9 cellular contexts compared by ENCODE assay signal in the genomic region with DNA sequence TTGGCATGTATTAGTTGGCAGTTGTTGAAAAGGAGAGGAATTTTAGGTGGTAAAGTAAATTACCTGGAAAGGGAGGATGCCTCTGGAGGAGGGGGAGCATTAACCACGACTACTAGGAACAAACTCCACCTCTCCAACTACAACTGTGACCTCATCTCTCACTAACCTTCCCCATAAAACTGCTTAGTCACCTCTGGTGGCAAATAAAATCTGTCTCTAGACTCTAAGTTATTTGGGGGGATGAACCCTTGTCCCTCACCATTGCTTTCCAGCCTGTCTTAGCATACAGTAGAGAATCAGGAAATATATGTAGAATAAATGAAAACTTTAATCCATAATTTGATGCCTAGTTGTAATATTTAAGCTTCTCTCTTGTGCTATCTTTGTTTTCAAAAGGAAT. TPM values are rescaled to one million over a fixed set of nuclear protein-coding genes. Genes with fewer than 3 reads are reported as not detected.
DNase-seq lines count a peak whose midpoint lies in the region; ATAC-seq, FAIRE-seq and TF ChIP-seq lines count a peak whose summit lies in the region.
"Had no signal": no experiment of that assay in that cellular context is flagged by ENCODE, and none has a peak within 500 bp of the region (broad histone marks: within the 10 kb centered on the region; RNA-seq: fewer than 3 reads in every experiment).

No MANE protein-coding gene starts in this region.

- no peaks in the 10 kb centered on the region for H3K36me3 ChIP-seq in astrocyte (ENCODE audit: insufficient read depth, low read length)
- no peaks in the 10 kb centered on the region for H3K36me3 ChIP-seq in psoas muscle (ENCODE audit: insufficient read depth in 1 of 2, low read depth in 1 of 2)
- H3K36me3 ChIP-seq: SJCRH30 had no signal

- intact Hi-C loops in psoas muscle (cut with DNase I): no loop called here

- TF ChIP-seq CTCF in astrocyte (IDR thresholded peaks at IDR 0.05; ENCODE audit: insufficient read depth, low read depth, low read length): no peak
- TF ChIP-seq CTCF in psoas muscle (IDR thresholded peaks at IDR 0.05): no peak

- no peaks in the 10 kb centered on the region for H3K79me2 ChIP-seq in astrocyte (ENCODE audit: insufficient read depth, low read length)

- H3K4me3 Mint-ChIP-seq in astrocyte (ENCODE audit: unreplicated experiment): no peak overlapping the region

- peak overlapping the region; percentile 57 for H3K4me2 ChIP-seq in astrocyte (ENCODE audit: low read length)

- 18 to 45% (median 26%) methylated on average over 1 of the region's 1 CpG for WGBS in psoas muscle, 3 donors

- H3K4me1 ChIP-seq in astrocyte (ENCODE audit: insufficient read depth, low read length): peaks cover 16% of the 10 kb centered on the region
- no peaks in the 10 kb centered on the region for H3K4me1 ChIP-seq in psoas muscle

- H3K4me3 ChIP-seq in astrocyte (ENCODE audit: insufficient read depth, low read depth, low read length): no peak overlapping the region
- no peak overlapping the region for H3K4me3 ChIP-seq in psoas muscle
- H3K4me3 ChIP-seq: SJCRH30 had no signal

- DNase-seq in DMS 273 treated with DMSO at 0.1 percent for 48 hours (lab: John Stamatoyannopoulos, UW): peak; percentile 3
- peak; percentile 32 for DNase-seq in HTR-8/SVneo (ENCODE audit: insufficient read length, low spot score)
- DNase-seq in astrocyte (ENCODE audit: low read depth): peak; percentile 73
- DNase-seq in islet precursor cell: peak; percentile 58
- no peak for DNase-seq in psoas muscle
- no peak for DNase-seq in NCI-H1417 treated with DMSO at 0.1 percent for 48 hours (lab: John Stamatoyannopoulos, UW)
- DNase-seq in medulla oblongata (ENCODE audit: extremely low spot score): no peak

- H3K27ac ChIP-seq in astrocyte (ENCODE audit: low read depth, low read length): peak overlapping the region; percentile 70
- no peak overlapping the region for H3K27ac ChIP-seq in psoas muscle
- H3K27ac ChIP-seq: SJCRH30 had no signal

- H3K36me3 Mint-ChIP-seq in astrocyte (ENCODE audit: low read depth, unreplicated experiment): no peaks in the 10 kb centered on the region

- peaks cover 18% of the 10 kb centered on the region for H3K4me1 Mint-ChIP-seq in astrocyte (ENCODE audit: low read depth, unreplicated experiment)

- peak overlapping the region; percentile 61 for H3K9ac ChIP-seq in astrocyte (ENCODE audit: low read length)

- no peaks in the 10 kb centered on the region for H4K20me1 ChIP-seq in astrocyte (ENCODE audit: insufficient read depth, low read length)

- H3K9me3 ChIP-seq in astrocyte (ENCODE audit: insufficient read depth, low read depth, low read length) (no peaks in the 10 kb centered on the region), psoas muscle (peaks cover under 1% of the 10 kb centered on the region)

- H3K27me3 ChIP-seq in astrocyte (ENCODE audit: insufficient read depth, low read length): no peaks in the 10 kb centered on the region
- no peaks in the 10 kb centered on the region for H3K27me3 ChIP-seq in psoas muscle (ENCODE audit: insufficient read depth in 3 of 3, low read length in 2 of 3)
- H3K27me3 ChIP-seq: SJCRH30 had no signal

- H3K27me3 Mint-ChIP-seq in astrocyte (ENCODE audit: low read depth, unreplicated experiment): no peaks in the 10 kb centered on the region

- no peak for ATAC-seq in psoas muscle
- ATAC-seq in GM19351 (IDR thresholded peaks at IDR 0.05; ENCODE audit: unreplicated experiment): no peak

- peak; percentile 70 for FAIRE-seq in HTR-8/SVneo (lab: Jason Lieb, UNC)
- FAIRE-seq in astrocyte (lab: Jason Lieb, UNC): peak; percentile 47

- H3K9me3 Mint-ChIP-seq in astrocyte (ENCODE audit: unreplicated experiment): no peaks in the 10 kb centered on the region

- peak overlapping the region; percentile 85 for H3K27ac Mint-ChIP-seq in astrocyte (ENCODE audit: unreplicated experiment)

- H2AFZ ChIP-seq in astrocyte (ENCODE audit: low read depth, low read length): no peak overlapping the region

RNA-seq across cellular contexts. Expression of a gene that starts 27.6 kb away (rescaled TPM):
- 95.7 TPM in 2 replicates for total RNA-seq in astrocyte
- 10 to 100 TPM in 2 of 4 donors, 1 to 10 TPM in 2; 7.9 to 14.1 (median 11.2) TPM for total RNA-seq in psoas muscle
- polyA plus RNA-seq in psoas muscle: 1 to 10 TPM; 4.4 to 5.8 (median 4.9) TPM

Comparison
In these comparisons a context has a peak if more than half of its experiments do, and no peak if none do; other contexts are left out.
1. DNase-seq: peak in DMS 273 treated with DMSO at 0.1 percent for 48 hours (single experiment), HTR-8/SVneo (single experiment), astrocyte (single experiment) and islet precursor cell (single experiment); none in psoas muscle (0 of 2), NCI-H1417 treated with DMSO at 0.1 percent for 48 hours (single experiment) and medulla oblongata (single experiment).